ENCODE assay signal across 11 cellular contexts in the genomic region with DNA sequence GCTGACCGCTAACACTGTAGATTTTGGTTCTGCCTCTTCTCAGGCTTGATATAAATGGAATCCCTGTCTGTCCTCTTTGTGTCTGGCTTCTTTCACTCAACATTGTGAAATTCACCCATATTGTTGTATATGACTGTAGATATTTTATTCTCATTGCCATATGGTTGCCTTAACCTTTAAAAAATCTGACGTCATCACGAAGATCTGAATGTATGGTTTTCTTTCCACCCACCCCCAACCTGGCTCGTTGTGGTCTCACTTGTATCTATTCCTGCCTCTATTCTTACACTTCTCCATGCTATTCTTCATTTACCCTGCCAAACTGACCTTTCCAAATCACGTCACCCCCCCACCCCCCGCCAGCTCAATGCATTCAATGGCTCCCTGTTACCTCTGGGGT. TPM values are rescaled to one million over a fixed set of nuclear protein-coding genes. Genes with fewer than 3 reads are reported as not detected.
"Had no signal": no experiment of that assay in that cellular context is flagged by ENCODE, and none has a peak within 500 bp of the region (broad histone marks: within the 10 kb centered on the region; RNA-seq: fewer than 3 reads in every experiment).

No MANE protein-coding gene starts in this region.

- H3K27ac ChIP-seq: GM23248 had no signal

- H2AFZ ChIP-seq: GM23248, GM23338 had no signal

- FAIRE-seq: H1, H54 had no signal

- DNase-seq: GM23248, GOT3, H7, H9, HCEC 1CT, HFFc6 had no signal

- H3K9ac ChIP-seq: GM23248 had no signal

- H3K4me3 ChIP-seq: GM23248, GM23338 had no signal

- ATAC-seq: GM23338, HCT116 had no signal

- H3K4me2 ChIP-seq: GM23338 had no signal

RNA-seq across cellular contexts. Expression of a gene that starts 21.9 kb away (rescaled TPM):
- total RNA-seq: GM23248, H1, H4, H7, H9, HFFc6 had no signal
- polyA plus RNA-seq: GM23248 had no signal

RNA-seq across cellular contexts. Expression of a gene that starts 23.8 kb away (rescaled TPM):
- total RNA-seq: GM23248, GM23338, H4, H9, HFFc6 had no signal
- polyA plus RNA-seq: GM23248 had no signal
